Comparison of ENCODE assay signal across 16 cellular contexts in the genomic region with DNA sequence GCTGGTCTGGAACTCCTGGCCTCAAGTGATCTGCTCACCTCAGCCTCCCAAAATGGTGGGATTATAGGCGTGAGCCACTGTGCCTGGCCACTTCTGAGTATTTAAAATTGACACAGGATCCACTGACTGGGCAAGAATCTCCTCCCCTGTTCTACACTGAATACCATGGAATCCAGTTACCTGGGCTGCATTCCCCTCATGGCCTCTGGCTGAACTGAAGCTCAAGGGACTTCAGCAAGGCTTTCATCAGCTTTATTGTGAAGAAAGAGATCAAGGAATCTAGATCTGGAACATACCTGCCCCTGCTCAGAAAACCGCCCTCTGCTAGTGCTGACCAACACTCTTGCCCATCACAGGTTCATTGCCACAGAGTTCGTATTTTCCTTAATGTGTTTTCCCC. TPM values are rescaled to one million over a fixed set of nuclear protein-coding genes. Genes with fewer than 3 reads are reported as not detected.
"Had no signal": no experiment of that assay in that cellular context is flagged by ENCODE, and none has a peak within 500 bp of the region (broad histone marks: within the 10 kb centered on the region; RNA-seq: fewer than 3 reads in every experiment).

No MANE protein-coding gene starts in this region.

- H3K36me3 Mint-ChIP-seq: brain had no signal

- H3K36me3 ChIP-seq: gastrocnemius medialis, suprapubic skin, transverse colon had no signal

- DNase-seq: activated CD4-positive, CD25-positive, alpha-beta regulatory T cell treated with anti-CD3 and anti-CD28 coated beads, Interleukin-2, amount 50 U/mL, for 72 hours; activated naive CD8-positive, alpha-beta T cell treated with anti-CD3 and anti-CD28 coated beads, Interleukin-2, amount 10 ng/mL, durations not matched to agents 7 days and 5 days; activated T-cell treated with anti-CD3 and anti-CD28 coated beads for 4 hours; amygdala; gastrocnemius medialis; kidney; left ventricle myocardium superior; nephron progenitor cell; T-helper 2 cell; transverse colon had no signal

- H3K27ac ChIP-seq: suprapubic skin, transverse colon, VCaP had no signal

- H3K4me3 ChIP-seq: gastrocnemius medialis, suprapubic skin, transverse colon had no signal

- ATAC-seq: gastrocnemius medialis, left ventricle myocardium superior had no signal

- H3K4me3 Mint-ChIP-seq: activated naive CD8-positive, alpha-beta T cell treated with anti-CD3 and anti-CD28 coated beads, Interleukin-2, amount 10 ng/mL, durations not matched to agents 7 days and 5 days; activated T-helper 1 cell treated with anti-CD3 and anti-CD28 coated beads, Interleukin-12 subunit alpha, Interleukin-12 subunit beta, Interleukin-2, Interleukin-4 antibody, amounts not matched to agents 30 ng/mL and 10 ng/mL and 1 ng/mL, durations not matched to agents 14 hours and 24 hours and 36 hours; brain; nephron progenitor cell; stimulated activated naive CD8-positive, alpha-beta T cell treated with anti-CD3 and anti-CD28 coated beads, Interleukin-15, amount 100 ng/mL, for 72 hours had no signal

- H3K27me3 ChIP-seq: gastrocnemius medialis, suprapubic skin, transverse colon had no signal

- H3K9me3 ChIP-seq: gastrocnemius medialis, suprapubic skin, transverse colon had no signal

- H3K27me3 Mint-ChIP-seq: activated naive CD8-positive, alpha-beta T cell treated with anti-CD3 and anti-CD28 coated beads, Interleukin-2, amount 10 ng/mL, durations not matched to agents 7 days and 5 days had no signal

- H3K9me3 Mint-ChIP-seq: activated naive CD8-positive, alpha-beta T cell treated with anti-CD3 and anti-CD28 coated beads, Interleukin-2, amount 10 ng/mL, durations not matched to agents 7 days and 5 days; activated T-helper 1 cell treated with anti-CD3 and anti-CD28 coated beads, Interleukin-12 subunit alpha, Interleukin-12 subunit beta, Interleukin-2, Interleukin-4 antibody, amounts not matched to agents 30 ng/mL and 10 ng/mL and 1 ng/mL, durations not matched to agents 14 hours and 24 hours and 36 hours; brain; nephron progenitor cell; stimulated activated naive CD8-positive, alpha-beta T cell treated with anti-CD3 and anti-CD28 coated beads, Interleukin-15, amount 100 ng/mL, for 72 hours had no signal

- H3K27ac Mint-ChIP-seq: activated naive CD8-positive, alpha-beta T cell treated with anti-CD3 and anti-CD28 coated beads, Interleukin-2, amount 10 ng/mL, durations not matched to agents 7 days and 5 days; brain; nephron progenitor cell had no signal

- H3K4me1 ChIP-seq: gastrocnemius medialis, suprapubic skin had no signal

RNA-seq across cellular contexts. Expression of a gene that starts 20.5 kb away (rescaled TPM):
- total RNA-seq: myocyte had no signal
